16 cellular contexts compared by ENCODE assay signal in genomic region chr10:24419067-24419466, GRCh38.
DNase-seq lines count a peak whose midpoint lies in the region; ATAC-seq and TF ChIP-seq lines count a peak whose summit lies in the region.
"Had no signal": no experiment of that assay in that cellular context is flagged by ENCODE, and none has a peak within 500 bp of the region (broad histone marks: within the 10 kb centered on the region; RNA-seq: fewer than 3 reads in every experiment).

No MANE protein-coding gene starts in this region.

- no peaks in the 10 kb centered on the region for H3K9me3 ChIP-seq in gastrocnemius medialis

- intact Hi-C loops in gastrocnemius medialis (cut with DNase I; ENCODE audit: low total_unique reads): no loop called here

- DNase-seq in DMS53 (lab: John Stamatoyannopoulos, UW) (peak; percentile 15), DMS53 treated with DMSO at 0.1 percent for 48 hours (lab: John Stamatoyannopoulos, UW; ENCODE audit: unreplicated experiment) (no peak), HuH-7 (ENCODE audit: low spot score) (peak; percentile 24), fibroblast of peridontal ligament (ENCODE audit: extremely low read depth) (peak; percentile 70), gastrocnemius medialis (no peak), NCI-H1930 (lab: John Stamatoyannopoulos, UW) (no peak), NCI-H2107 treated with DMSO at 0.1 percent for 48 hours (lab: John Stamatoyannopoulos, UW; ENCODE audit: unreplicated experiment) (no peak)
- no peak for DNase-seq in activated CD8-positive, alpha-beta memory T cell treated with anti-CD3 and anti-CD28 coated beads, Interleukin-2, amount 50 U/mL, for 48 hours
- DNase-seq: Karpas-422, NCI-H1694, NCI-H510A, NCI-H748 treated with DMSO at 0.1 percent for 48 hours, SIG-M5 had no signal

- H3K4me1 ChIP-seq in gastrocnemius medialis: peaks cover 22 to 30% of the 10 kb centered on the region in 2 donors

- no peaks in the 10 kb centered on the region for H3K27me3 ChIP-seq in gastrocnemius medialis

- TF ChIP-seq CTCF in gastrocnemius medialis (IDR thresholded peaks at IDR 0.05 in 4 of 5, conservative IDR thresholded peaks at IDR 0.05 in 1 of 5): no peak

- no peak for ATAC-seq in gastrocnemius medialis
- ATAC-seq: GM23338, HCT116 had no signal

- no peaks in the 10 kb centered on the region for H3K36me3 ChIP-seq in gastrocnemius medialis

- no peak for TF ChIP-seq POLR2A in gastrocnemius medialis (IDR thresholded peaks at IDR 0.05)

- H3K4me3 ChIP-seq in gastrocnemius medialis: no peak overlapping the region
- H3K4me3 ChIP-seq: GM23338 had no signal

- peak overlapping the region; percentile 24 to 97 (median 92) for H3K27ac ChIP-seq in gastrocnemius medialis
- H3K27ac ChIP-seq: 22Rv1 had no signal

- in situ Hi-C loops in gastrocnemius medialis (cut with MboI; ENCODE audit: low sequenced_read_pairs in 4 of 4): no loop called here

Comparison
In these comparisons a context has a peak if more than half of its experiments do, and no peak if none do; other contexts are left out.
1. DNase-seq: peak in DMS53 (single experiment), HuH-7 (single experiment) and fibroblast of peridontal ligament (single experiment); none in DMS53 treated with DMSO at 0.1 percent for 48 hours (single experiment), gastrocnemius medialis (0 of 2), NCI-H1930 (0 of 2), NCI-H2107 treated with DMSO at 0.1 percent for 48 hours (single experiment) and activated CD8-positive, alpha-beta memory T cell treated with anti-CD3 and anti-CD28 coated beads, Interleukin-2, amount 50 U/mL, for 48 hours (single experiment).